25 cellular contexts compared by ENCODE assay signal in the genomic region with DNA sequence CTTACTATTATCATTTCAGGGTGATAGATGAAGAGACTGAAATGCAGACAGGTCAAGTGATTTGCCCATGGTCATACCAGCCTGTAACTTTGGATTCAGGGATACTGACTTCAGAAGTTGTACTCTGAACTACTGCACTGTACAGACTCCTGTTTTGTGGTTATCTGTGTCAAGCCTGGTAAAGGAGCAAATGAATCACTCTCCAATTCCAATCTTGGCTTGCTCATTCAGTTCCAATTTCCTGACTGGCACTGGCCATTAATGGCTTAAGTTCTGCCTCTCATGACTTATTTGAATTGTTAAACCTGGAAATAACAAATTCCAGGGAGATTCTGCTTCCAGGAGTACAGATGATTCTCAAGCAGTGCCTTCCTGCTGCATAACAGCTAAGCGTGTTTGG. TPM values are rescaled to one million over a fixed set of nuclear protein-coding genes. Genes with fewer than 3 reads are reported as not detected.
A peak's percentile ranks its signal among the peaks of the same experiment; 100 is the strongest.
DNase-seq lines count a peak whose midpoint lies in the region; ATAC-seq and TF ChIP-seq lines count a peak whose summit lies in the region.
"Had no signal": no experiment of that assay in that cellular context is flagged by ENCODE, and none has a peak within 500 bp of the region (broad histone marks: within the 10 kb centered on the region; RNA-seq: fewer than 3 reads in every experiment).

No MANE protein-coding gene starts in this region.

- no peaks in the 10 kb centered on the region; the same call in 1 of the 2 replicates for H3K9me3 ChIP-seq in SK-N-SH
- H3K9me3 ChIP-seq: Caco-2, Peyer's patch, SJSA1 had no signal

- no peaks in the 10 kb centered on the region for H3K27me3 ChIP-seq in SK-N-SH (ENCODE audit: insufficient read depth)
- H3K27me3 ChIP-seq: BLaER1 treated with 17β-estradiol and CSF1 and Interleukin-3, amounts not matched to agents 10 nM and 100 nM; Peyer's patch; SJSA1 had no signal

- TF ChIP-seq CTCF in SK-N-SH (IDR thresholded peaks at IDR 0.05): no peak
- no peak for TF ChIP-seq CTCF in epithelial cell of esophagus (IDR thresholded peaks at IDR 0.05; ENCODE audit: insufficient read depth, low read depth, low read length, missing control alignments)
- no peak for TF ChIP-seq CTCF in GM13976 (IDR thresholded peaks at IDR 0.05; ENCODE audit: borderline replicate concordance, control extremely low read depth, extremely low read depth, insufficient read depth, missing control alignments)

- no peaks in the 10 kb centered on the region for H3K4me1 ChIP-seq in SK-N-SH (ENCODE audit: control insufficient read depth in 1 of 2, insufficient read depth in 2 of 2, low read depth in 1 of 2, low read length in 1 of 2)
- H3K4me1 ChIP-seq: BLaER1 treated with 17β-estradiol and CSF1 and Interleukin-3, amounts not matched to agents 10 nM and 100 nM; Caco-2; Peyer's patch had no signal

- POLR2A ChIA-PET in SK-N-SH (lab: Yijun Ruan, JAX): no interaction called here

- no peak overlapping the region for H3K4me2 ChIP-seq in SK-N-SH
- H3K4me2 ChIP-seq: BLaER1 treated with 17β-estradiol and CSF1 and Interleukin-3, amounts not matched to agents 10 nM and 100 nM; KMS-11 had no signal

- in situ Hi-C loops in GM13976 (cut with MboI; ENCODE audit: low sequenced_read_pairs, unreplicated experiment): no loop called here

- H3K9ac ChIP-seq in SK-N-SH: no peak overlapping the region
- H3K9ac ChIP-seq: BLaER1 treated with 17β-estradiol and CSF1 and Interleukin-3, amounts not matched to agents 10 nM and 100 nM; KMS-11 had no signal

- ATAC-seq in SK-N-SH treated with all-trans-retinoic acid at 6 μM for 48 hours (no peak), GM19467 (IDR thresholded peaks at IDR 0.05; ENCODE audit: unreplicated experiment) (no peak)
- ATAC-seq: HCT116, Right ventricle myocardium inferior had no signal

- no peak overlapping the region for H3K27ac ChIP-seq in SK-N-SH (ENCODE audit: low read depth in 2 of 2, low read length in 1 of 2)
- H3K27ac ChIP-seq: 22Rv1; BLaER1 treated with 17β-estradiol and CSF1 and Interleukin-3, amounts not matched to agents 10 nM and 100 nM; KMS-11; Peyer's patch; SJSA1 had no signal

- DNase-seq in SK-N-SH (no peak), epithelial cell of esophagus (ENCODE audit: low read depth) (peak; percentile 29), kidney tubule cell (ENCODE audit: low spot score) (peak; percentile 63), AG08395 (ENCODE audit: low spot score) (no peak), GM13976 (ENCODE audit: low spot score) (no peak), NCI-H2107 treated with DMSO at 0.1 percent for 48 hours (lab: John Stamatoyannopoulos, UW; ENCODE audit: unreplicated experiment) (no peak)
- DNase-seq: ACHN; Caco-2; CD4-positive, alpha-beta memory T cell; DND-41; MV-4-11; NCI-H1105 treated with DMSO at 0.1 percent for 48 hours; NCI-H2029 treated with DMSO at 0.1 percent for 48 hours; NCI-H2171 treated with DMSO at 0.1 percent for 48 hours; NCI-H446; NCI-H526; Peyer's patch had no signal

- H3K4me3 ChIP-seq in SK-N-SH (ENCODE audit: low read depth in 2 of 2, low read length in 1 of 2): no peak overlapping the region
- H3K4me3 ChIP-seq in epithelial cell of esophagus (ENCODE audit: low read length): no peak overlapping the region
- H3K4me3 ChIP-seq: BLaER1 treated with 17β-estradiol and CSF1 and Interleukin-3, amounts not matched to agents 10 nM and 100 nM; Peyer's patch; SJSA1 had no signal

- no peak overlapping the region for H2AFZ ChIP-seq in SK-N-SH (ENCODE audit: low read depth)

- no peak for TF ChIP-seq EP300 in SK-N-SH (IDR thresholded peaks at IDR 0.05; ENCODE audit: borderline replicate concordance in 1 of 2, low read depth in 1 of 2, low read length in 1 of 2)

- TF ChIP-seq RAD21 in SK-N-SH (IDR thresholded peaks at IDR 0.05; ENCODE audit: low read length): no peak

- H3K9me2 ChIP-seq in SK-N-SH: no peaks in the 10 kb centered on the region

- CTCF ChIA-PET in SK-N-SH (lab: Yijun Ruan, JAX): no interaction called here

- H3K36me3 ChIP-seq in SK-N-SH (replicated peaks in 1 of 2; ENCODE audit: control insufficient read depth in 1 of 2, insufficient read depth in 2 of 2, low read length in 1 of 2): no peaks in the 10 kb centered on the region
- H3K36me3 ChIP-seq: BLaER1 treated with 17β-estradiol and CSF1 and Interleukin-3, amounts not matched to agents 10 nM and 100 nM; Peyer's patch; SJSA1 had no signal

- H3F3A ChIP-seq in SK-N-SH (replicated peaks; ENCODE audit: insufficient read depth): no peaks in the 10 kb centered on the region

- 11% methylated on average over 1 of the region's 1 CpG for WGBS in SK-N-SH (ENCODE audit: low lambda C conversion rate)

- H3K79me2 ChIP-seq in SK-N-SH (ENCODE audit: insufficient read depth): no peaks in the 10 kb centered on the region

- no peaks in the 10 kb centered on the region for H4K20me1 ChIP-seq in SK-N-SH (ENCODE audit: insufficient read depth)
- H4K20me1 ChIP-seq: BLaER1 treated with 17β-estradiol and CSF1 and Interleukin-3, amounts not matched to agents 10 nM and 100 nM had no signal

TF ChIP-seq in SK-N-SH treated with all-trans-retinoic acid at 6 μM for 48 hours, 23 proteins besides CTCF, POLR2A, EP300 and RAD21 (continues in another document):
- TF ChIP-seq OSR1 (CRISPR knock-in tag; IDR thresholded peaks at IDR 0.05) (no peak), ZFP3 (CRISPR knock-in tag; IDR thresholded peaks at IDR 0.05) (no peak), PPARA (CRISPR knock-in tag; IDR thresholded peaks at IDR 0.05; ENCODE audit: borderline replicate concordance) (no peak), TCF4 (CRISPR knock-in tag; IDR thresholded peaks at IDR 0.05; ENCODE audit: borderline replicate concordance) (no peak)
- TF ChIP-seq, protein P1, sequence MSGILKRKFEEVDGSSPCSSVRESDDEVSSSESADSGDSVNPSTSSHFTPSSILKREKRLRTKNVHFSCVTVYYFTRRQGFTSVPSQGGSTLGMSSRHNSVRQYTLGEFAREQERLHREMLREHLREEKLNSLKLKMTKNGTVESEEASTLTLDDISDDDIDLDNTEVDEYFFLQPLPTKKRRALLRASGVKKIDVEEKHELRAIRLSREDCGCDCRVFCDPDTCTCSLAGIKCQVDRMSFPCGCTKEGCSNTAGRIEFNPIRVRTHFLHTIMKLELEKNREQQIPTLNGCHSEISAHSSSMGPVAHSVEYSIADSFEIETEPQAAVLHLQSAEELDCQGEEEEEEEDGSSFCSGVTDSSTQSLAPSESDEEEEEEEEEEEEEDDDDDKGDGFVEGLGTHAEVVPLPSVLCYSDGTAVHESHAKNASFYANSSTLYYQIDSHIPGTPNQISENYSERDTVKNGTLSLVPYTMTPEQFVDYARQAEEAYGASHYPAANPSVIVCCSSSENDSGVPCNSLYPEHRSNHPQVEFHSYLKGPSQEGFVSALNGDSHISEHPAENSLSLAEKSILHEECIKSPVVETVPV (CRISPR knock-in tag; IDR thresholded peaks at IDR 0.05): no peak
- TF ChIP-seq, protein P2, sequence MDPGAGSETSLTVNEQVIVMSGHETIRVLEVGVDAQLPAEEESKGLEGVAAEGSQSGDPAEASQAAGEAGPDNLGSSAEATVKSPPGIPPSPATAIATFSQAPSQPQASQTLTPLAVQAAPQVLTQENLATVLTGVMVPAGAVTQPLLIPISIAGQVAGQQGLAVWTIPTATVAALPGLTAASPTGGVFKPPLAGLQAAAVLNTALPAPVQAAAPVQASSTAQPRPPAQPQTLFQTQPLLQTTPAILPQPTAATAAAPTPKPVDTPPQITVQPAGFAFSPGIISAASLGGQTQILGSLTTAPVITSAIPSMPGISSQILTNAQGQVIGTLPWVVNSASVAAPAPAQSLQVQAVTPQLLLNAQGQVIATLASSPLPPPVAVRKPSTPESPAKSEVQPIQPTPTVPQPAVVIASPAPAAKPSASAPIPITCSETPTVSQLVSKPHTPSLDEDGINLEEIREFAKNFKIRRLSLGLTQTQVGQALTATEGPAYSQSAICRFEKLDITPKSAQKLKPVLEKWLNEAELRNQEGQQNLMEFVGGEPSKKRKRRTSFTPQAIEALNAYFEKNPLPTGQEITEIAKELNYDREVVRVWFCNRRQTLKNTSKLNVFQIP (CRISPR knock-in tag; IDR thresholded peaks at IDR 0.05; ENCODE audit: borderline replicate concordance, low read depth): no peak

TF ChIP-seq in SK-N-SH, 30 proteins besides CTCF, POLR2A, EP300 and RAD21:
- TF ChIP-seq FOSL2 (IDR thresholded peaks at IDR 0.05; ENCODE audit: borderline replicate concordance, low read depth) (no peak), TEAD4 (IDR thresholded peaks at IDR 0.05; ENCODE audit: borderline replicate concordance, insufficient read depth) (no peak)

RNA-seq across cellular contexts. Expression of a gene that starts 45.4 kb away (rescaled TPM):
- polyA plus RNA-seq in SK-N-SH (2012; rRNA removed): 0.08 and 0.11 TPM in 2 replicates
- polyA plus RNA-seq in SK-N-SH (2012; cell fraction: cytosol; rRNA removed): 0.24 and 0.46 TPM in 2 replicates
- 0.11 and 0.13 TPM in 2 replicates for polyA plus RNA-seq in SK-N-SH (2012; cell fraction: nucleus; rRNA removed)
- polyA plus RNA-seq: CD4-positive, alpha-beta memory T cell had no signal

Comparison
In these comparisons a context has a peak if more than half of its experiments do, and no peak if none do; other contexts are left out.
1. DNase-seq: peak in epithelial cell of esophagus (single experiment) and kidney tubule cell (single experiment); none in SK-N-SH (single experiment), AG08395 (single experiment), GM13976 (single experiment) and NCI-H2107 treated with DMSO at 0.1 percent for 48 hours (single experiment).